ENCODE assay signal across 8 cellular contexts in the genomic region with DNA sequence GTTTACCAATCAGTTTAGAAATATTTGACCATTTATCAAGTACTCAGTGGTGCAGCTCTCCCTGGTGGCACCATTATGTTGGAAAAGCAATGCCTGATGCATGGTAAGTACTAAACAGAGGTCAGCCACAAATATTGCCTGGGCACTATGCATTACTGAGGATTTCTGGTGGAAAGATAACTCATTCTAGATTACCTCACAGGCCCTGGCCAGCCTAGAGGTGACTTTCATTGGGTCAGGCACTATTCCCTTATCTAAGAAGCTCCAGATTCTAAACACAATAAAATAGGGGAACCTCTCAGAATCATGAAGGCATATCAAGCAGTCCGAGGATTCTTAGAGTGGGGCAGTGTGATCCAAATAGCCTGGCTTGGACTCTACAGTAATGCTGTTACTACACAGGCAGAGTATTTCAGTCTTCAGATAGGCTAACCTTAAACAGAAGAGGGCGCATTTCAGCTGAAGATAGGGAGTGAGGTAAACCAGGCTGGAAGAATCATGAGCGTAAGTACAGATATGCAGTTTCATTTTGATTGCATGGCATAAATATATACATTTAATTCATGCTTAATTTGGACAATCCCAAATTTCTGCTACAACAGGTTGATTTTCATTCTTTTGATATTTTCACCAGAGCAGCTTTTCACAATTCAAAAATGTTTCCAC. TPM values are rescaled to one million over a fixed set of nuclear protein-coding genes. Genes with fewer than 3 reads are reported as not detected.
A peak's percentile ranks its signal among the peaks of the same experiment; 100 is the strongest.
DNase-seq lines count a peak whose midpoint lies in the region; ATAC-seq and TF ChIP-seq lines count a peak whose summit lies in the region.

No MANE protein-coding gene starts in this region.

- H3K27me3 Mint-ChIP-seq in effector memory CD8-positive, alpha-beta T cell, result no peaks in the 10 kb centered on the region

- no peaks in the 10 kb centered on the region for H3K9me3 ChIP-seq in upper lobe of left lung

- TF ChIP-seq POLR2A in upper lobe of left lung (IDR thresholded peaks at IDR 0.05), result no peak

- 70 to 80% methylated on average over 3 of the region's 3 CpGs for WGBS in upper lobe of left lung, 2 donors

- peaks cover 0 to 5% (median 0%) of the 10 kb centered on the region in 4 donors for H3K4me1 ChIP-seq in upper lobe of left lung

- H3K27ac Mint-ChIP-seq in effector memory CD8-positive, alpha-beta T cell, result no peak overlapping the region

- H3K36me3 ChIP-seq in upper lobe of left lung, result no peaks in the 10 kb centered on the region

- no peaks in the 10 kb centered on the region for H3K36me3 Mint-ChIP-seq in effector memory CD8-positive, alpha-beta T cell (ENCODE audit: insufficient read depth)

- no peaks in the 10 kb centered on the region for H3K27me3 ChIP-seq in upper lobe of left lung

- H3K4me1 Mint-ChIP-seq in effector memory CD8-positive, alpha-beta T cell (ENCODE audit: low read depth in 2 of 2), result no peaks in the 10 kb centered on the region

- DNase-seq in GM04503 (ENCODE audit: low read depth) (peak; percentile 3), RKO (ENCODE audit: low spot score) (peak; percentile 69), fibroblast of the conjunctiva (ENCODE audit: low read depth) (peak; percentile 26), upper lobe of left lung (no peak)
- DNase-seq in effector memory CD8-positive, alpha-beta T cell, result no peak
- DNase-seq in activated naive CD4-positive, alpha-beta T cell (lab: John Stamatoyannopoulos, UW), result no peak

- TF ChIP-seq EP300 in upper lobe of left lung (IDR thresholded peaks at IDR 0.05), result no peak

- no peak overlapping the region for H3K4me3 ChIP-seq in upper lobe of left lung

- TF ChIP-seq CTCF in upper lobe of left lung (IDR thresholded peaks at IDR 0.05), result peak in 1 of 6 experiments; percentile 11

- no peak overlapping the region for H3K4me3 Mint-ChIP-seq in effector memory CD8-positive, alpha-beta T cell

- ATAC-seq in GM21423 (IDR thresholded peaks at IDR 0.05; ENCODE audit: unreplicated experiment) (peak; percentile 68), HG03558 (IDR thresholded peaks at IDR 0.05; ENCODE audit: extremely low read depth, unreplicated experiment) (peak; percentile 68), upper lobe of left lung (ENCODE audit: low FRiP score in 2 of 2) (peak; percentile 22 to 71)
- no peak for ATAC-seq in effector memory CD8-positive, alpha-beta T cell (replicated peaks)

- H3K9me3 Mint-ChIP-seq in effector memory CD8-positive, alpha-beta T cell, result peaks cover 0 to 3% of the 10 kb centered on the region in 2 donors

- no peak overlapping the region for H3K27ac ChIP-seq in upper lobe of left lung

RNA-seq across cellular contexts. Expression of a gene that starts 12.1 kb away (rescaled TPM):
- 1 to 10 TPM in 2 of 6 donors, under 1 TPM in 4; 0.17 to 2.1 (median 0.86) TPM for total RNA-seq in upper lobe of left lung

Comparison
In these comparisons a context has a peak if more than half of its experiments do, and no peak if none do; other contexts are left out.
1. DNase-seq: peak in GM04503 (single experiment), RKO (single experiment) and fibroblast of the conjunctiva (single experiment); none in upper lobe of left lung (0 of 2), effector memory CD8-positive, alpha-beta T cell (0 of 3) and activated naive CD4-positive, alpha-beta T cell (0 of 4).